In the genomic region with DNA sequence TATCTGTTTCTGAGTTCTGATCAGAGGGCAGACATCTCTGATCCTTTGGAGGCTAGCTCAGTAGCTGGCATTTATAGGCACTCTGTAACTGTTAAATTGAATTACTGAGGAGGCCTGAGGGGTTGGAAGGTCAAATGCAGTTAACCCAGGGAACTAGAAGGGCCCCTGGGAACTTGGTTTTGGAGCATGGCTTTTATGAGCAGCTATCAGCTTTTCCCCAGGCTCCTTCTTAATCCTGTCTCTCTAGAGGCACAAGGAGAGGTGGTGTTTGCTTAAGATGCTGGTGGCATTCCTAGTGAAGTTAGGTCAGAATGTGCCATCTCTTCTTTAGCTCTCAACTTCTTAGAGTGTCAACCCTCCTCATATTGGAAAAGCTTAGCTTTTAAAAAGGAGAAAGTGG, we compare ENCODE assay signal across 17 cellular contexts.
DNase-seq lines count a peak whose midpoint lies in the region; ATAC-seq and TF ChIP-seq lines count a peak whose summit lies in the region.
"Had no signal": no experiment of that assay in that cellular context is flagged by ENCODE, and none has a peak within 500 bp of the region (broad histone marks: within the 10 kb centered on the region; RNA-seq: fewer than 3 reads in every experiment).

No MANE protein-coding gene starts in this region.

- peak overlapping the region; percentile 80; the same call in 1 of the 2 replicates for H3K4ac ChIP-seq in IMR-90 (ENCODE audit: low read depth, low read length)

- no peak overlapping the region for H3K4me3 Mint-ChIP-seq in activated CD8-positive, alpha-beta T cell treated with anti-CD3 and anti-CD28 coated beads, Interleukin-2, amount 10 ng/mL, durations not matched to agents 7 days and 5 days
- H3K4me3 Mint-ChIP-seq: immature natural killer cell had no signal

- H3K4me1 ChIP-seq in IMR-90 (ENCODE audit: control insufficient read depth, insufficient read depth, low read length) (peaks cover 26% of the 10 kb centered on the region), gastrocnemius medialis (peaks cover 68 to 69% of the 10 kb centered on the region in 2 donors), body of pancreas (peaks cover 24% of the 10 kb centered on the region)
- H3K4me1 ChIP-seq: BE2C had no signal

- peaks cover 4% of the 10 kb centered on the region for H3K36me3 Mint-ChIP-seq in activated CD8-positive, alpha-beta T cell treated with anti-CD3 and anti-CD28 coated beads, Interleukin-2, amount 10 ng/mL, durations not matched to agents 7 days and 5 days (ENCODE audit: low read depth)

- dilution Hi-C loops in IMR-90 (cut with HindIII; ENCODE audit: low sequenced_read_pairs, unreplicated experiment), result no loop called here

- peak overlapping the region; percentile 25; the same call in 1 of the 2 replicates for H2BK120ac ChIP-seq in IMR-90 (ENCODE audit: low read depth, low read length)

- peak overlapping the region; percentile 15 for H2BK5ac ChIP-seq in IMR-90 (ENCODE audit: low read depth, low read length, poor library complexity, severe bottlenecking)

- no peak overlapping the region for H2AK9ac ChIP-seq in IMR-90 (replicated peaks; ENCODE audit: low read depth, low read length, poor library complexity)

- H3K27ac ChIP-seq in 22Rv1 (peak overlapping the region; percentile 76), IMR-90 (ENCODE audit: insufficient read depth, low read length) (no peak overlapping the region), gastrocnemius medialis (peak overlapping the region; percentile 72 to 99 (median 88)), body of pancreas (peak overlapping the region in 2 of 4 donors; percentile 4 to 8)

- H3K4me3 ChIP-seq in IMR-90 (ENCODE audit: insufficient read depth, low read depth, low read length), result no peak overlapping the region
- no peak overlapping the region for H3K4me3 ChIP-seq in gastrocnemius medialis
- no peak overlapping the region for H3K4me3 ChIP-seq in body of pancreas
- H3K4me3 ChIP-seq: tibial nerve had no signal

- H2BK15ac ChIP-seq in IMR-90 (ENCODE audit: low read depth, low read length), result peak overlapping the region; percentile 9; the same call in 1 of the 3 replicates

- peak overlapping the region; percentile 62; the same call in 1 of the 2 replicates for H3K23ac ChIP-seq in IMR-90 (ENCODE audit: low read depth, low read length)

- H3K27ac Mint-ChIP-seq in activated CD8-positive, alpha-beta T cell treated with anti-CD3 and anti-CD28 coated beads, Interleukin-2, amount 10 ng/mL, durations not matched to agents 7 days and 5 days, result no peak overlapping the region

- no TSS peak for BruUV-seq in IMR-90 (replicated peaks; lab: Mats Ljungman, UMichigan)

- intact Hi-C loops in IMR-90 (cut with micrococcal nuclease), result no loop called here
- intact Hi-C loops in left colon (cut with DNase I, micrococcal nuclease), result no loop called here
- intact Hi-C loops in gastrocnemius medialis (cut with DNase I; ENCODE audit: low total_unique reads), result loop anchor here (10.0 kb wide), 1 partner anchor 862 kb away; no protein-coding TSS in a partner anchor
- intact Hi-C loops in head of caudate nucleus (cut with DNase I), result no loop called here
- intact Hi-C loops in body of pancreas (cut with DNase I), result no loop called here

- H3K79me1 ChIP-seq in IMR-90 (ENCODE audit: low read depth in 1 of 2, low read length in 2 of 2), result peaks cover 51 to 84% of the 10 kb centered on the region in 2 experiments

- no peak overlapping the region for H4K8ac ChIP-seq in IMR-90 (ENCODE audit: low read depth in 2 of 2, low read length in 2 of 2)

- H4K91ac ChIP-seq in IMR-90 (ENCODE audit: insufficient read depth, low read depth, low read length), result peak overlapping the region; percentile 33

- in situ Hi-C loops in IMR-90 (cut with MboI; ENCODE audit: low sequenced_read_pairs), result no loop called here
- in situ Hi-C loops in gastrocnemius medialis (cut with MboI; ENCODE audit: low sequenced_read_pairs in 4 of 4), result loop anchor here in 3 of 4 donors (25.0 kb wide), 3 partner anchors 546 to 854 kb away; a partner anchor contains a TSS

- no peak overlapping the region for H3K56ac ChIP-seq in IMR-90 (ENCODE audit: extremely low read depth, insufficient read depth, low read length)

- DNase-seq in IMR-90 (no peak), left colon (no peak), gastrocnemius medialis (no peak), head of caudate nucleus (no peak), NCI-H526 (lab: John Stamatoyannopoulos, UW) (no peak), body of pancreas (no peak)
- DNase-seq in activated CD8-positive, alpha-beta T cell treated with anti-CD3 and anti-CD28 coated beads, Interleukin-2, amount 10 ng/mL, durations not matched to agents 7 days and 5 days, result no peak
- DNase-seq: activated CD8-positive, alpha-beta memory T cell treated with anti-CD3 and anti-CD28 coated beads for 24 hours; BE2C; DMS 273 treated with DMSO at 0.1 percent for 48 hours; immature natural killer cell; Kasumi-1; NCI-H1694; NCI-H446 treated with DMSO at 0.1 percent for 48 hours; posterior cingulate gyrus had no signal

- no peaks in the 10 kb centered on the region for H3K27me3 Mint-ChIP-seq in activated CD8-positive, alpha-beta T cell treated with anti-CD3 and anti-CD28 coated beads, Interleukin-2, amount 10 ng/mL, durations not matched to agents 7 days and 5 days (ENCODE audit: low read depth)

- peak overlapping the region; percentile 90; the same call in 1 of the 2 replicates for H2AK5ac ChIP-seq in IMR-90 (ENCODE audit: low read depth, low read length)

- H3K36me3 ChIP-seq in IMR-90 (ENCODE audit: control insufficient read depth, insufficient read depth, low read length), result peaks cover 2% of the 10 kb centered on the region
- no peaks in the 10 kb centered on the region for H3K36me3 ChIP-seq in gastrocnemius medialis
- H3K36me3 ChIP-seq in body of pancreas (replicated peaks in 1 of 2; ENCODE audit: insufficient read depth in 1 of 2, low read depth in 2 of 2), result no peaks in the 10 kb centered on the region
- H3K36me3 ChIP-seq: BE2C, tibial nerve had no signal

- H3K14ac ChIP-seq in IMR-90 (replicated peaks; ENCODE audit: low read depth, low read length), result peak overlapping the region; percentile 64

- H3K9me3 ChIP-seq in IMR-90 (ENCODE audit: control insufficient read depth, insufficient read depth, low read length) (no peaks in the 10 kb centered on the region), gastrocnemius medialis (no peaks in the 10 kb centered on the region), body of pancreas (no peaks in the 10 kb centered on the region)
- H3K9me3 ChIP-seq: BE2C, tibial nerve had no signal

- no peak overlapping the region for H2AFZ ChIP-seq in IMR-90 (replicated peaks; ENCODE audit: low read length, poor library complexity)

- ATAC-seq in IMR-90 (ENCODE audit: low read depth) (no peak), left colon (peak; percentile 16), gastrocnemius medialis (no peak), body of pancreas (no peak)
- ATAC-seq in activated CD8-positive, alpha-beta T cell treated with anti-CD3 and anti-CD28 coated beads, Interleukin-2, amount 10 ng/mL, durations not matched to agents 7 days and 5 days, result no peak

- peaks cover 53% of the 10 kb centered on the region for H3K9me1 ChIP-seq in IMR-90 (ENCODE audit: insufficient read depth, low read length)

- H2BK20ac ChIP-seq in IMR-90 (ENCODE audit: low read depth, low read length), result peak overlapping the region; percentile 60; the same call in 1 of the 2 replicates

- peaks cover 30% of the 10 kb centered on the region for H3K4me1 Mint-ChIP-seq in activated CD8-positive, alpha-beta T cell treated with anti-CD3 and anti-CD28 coated beads, Interleukin-2, amount 10 ng/mL, durations not matched to agents 7 days and 5 days (ENCODE audit: low read depth)

- TF ChIP-seq CTCF in 22Rv1 (IDR thresholded peaks at IDR 0.05), result no peak
- TF ChIP-seq CTCF in IMR-90 (conservative IDR thresholded peaks at IDR 0.05; ENCODE audit: low read depth, low read length), result no peak
- no peak for TF ChIP-seq CTCF in gastrocnemius medialis (IDR thresholded peaks at IDR 0.05 in 4 of 5, conservative IDR thresholded peaks at IDR 0.05 in 1 of 5)
- no peak for TF ChIP-seq CTCF in body of pancreas (IDR thresholded peaks at IDR 0.05)

- no peaks in the 10 kb centered on the region for H3K9me3 Mint-ChIP-seq in activated CD8-positive, alpha-beta T cell treated with anti-CD3 and anti-CD28 coated beads, Interleukin-2, amount 10 ng/mL, durations not matched to agents 7 days and 5 days (ENCODE audit: insufficient read depth)
- H3K9me3 Mint-ChIP-seq: immature natural killer cell had no signal

- no peak for TF ChIP-seq RAD21 in IMR-90 (IDR thresholded peaks at IDR 0.05; ENCODE audit: low read length)

- H3K27me3 ChIP-seq in IMR-90 (ENCODE audit: control insufficient read depth, insufficient read depth, low read length) (no peaks in the 10 kb centered on the region), gastrocnemius medialis (no peaks in the 10 kb centered on the region), body of pancreas (no peaks in the 10 kb centered on the region)
- H3K27me3 ChIP-seq: BE2C, tibial nerve had no signal

- TF ChIP-seq POLR2A in IMR-90 (IDR thresholded peaks at IDR 0.05; ENCODE audit: low read depth, low read length), result no peak
- TF ChIP-seq POLR2A in gastrocnemius medialis (IDR thresholded peaks at IDR 0.05), result no peak
- TF ChIP-seq POLR2A in body of pancreas (IDR thresholded peaks at IDR 0.05), result no peak

- no peak overlapping the region for H3K18ac ChIP-seq in IMR-90 (ENCODE audit: low read depth, low read length)

- POLR2A ChIA-PET in IMR-90 (lab: Charles Lee; ENCODE audit: unreplicated experiment), result no interaction called here
- POLR2A ChIA-PET in activated CD8-positive, alpha-beta T cell treated with anti-CD3 and anti-CD28 coated beads, Interleukin-2, amount 10 ng/mL, durations not matched to agents 7 days and 5 days (lab: Charles Lee), result interaction anchor here (1.1 kb wide), 1 partner anchor 307 kb away, joined by 3 read pairs; no protein-coding TSS in a partner anchor

- H3K9ac ChIP-seq in IMR-90 (ENCODE audit: low read depth, low read length), result no peak overlapping the region

- no peak overlapping the region for H3K4me2 ChIP-seq in IMR-90 (ENCODE audit: low read depth, low read length)

- H4K5ac ChIP-seq in IMR-90 (ENCODE audit: low read depth, low read length), result no peak overlapping the region

- CTCF ChIA-PET in IMR-90 (lab: Yijun Ruan, JAX), result interaction anchor here (0.7 to 1.4 kb wide), 3 partner anchors 12 to 672 kb away, joined by 3 to 6 read pairs (median 3); no protein-coding TSS in a partner anchor
- CTCF ChIA-PET in activated CD8-positive, alpha-beta T cell treated with anti-CD3 and anti-CD28 coated beads, Interleukin-2, amount 10 ng/mL, durations not matched to agents 7 days and 5 days (lab: Charles Lee), result interaction anchor here (0.9 to 4.4 kb wide), 4 partner anchors 9 to 543 kb away, joined by 3 to 36 read pairs (median 7); no protein-coding TSS in a partner anchor

- H4K20me1 ChIP-seq in IMR-90 (ENCODE audit: insufficient read depth, low read length), result peaks cover 56% of the 10 kb centered on the region

TF ChIP-seq in IMR-90, 13 proteins besides CTCF, POLR2A, EP300 and RAD21 (continues in another document):
- TF ChIP-seq RFX5 (IDR thresholded peaks at IDR 0.05; ENCODE audit: low read depth, low read length) (no peak), RCOR1 (IDR thresholded peaks at IDR 0.05; ENCODE audit: insufficient replicate concordance, low read length) (no peak), MAZ (IDR thresholded peaks at IDR 0.05; ENCODE audit: borderline replicate concordance, low read depth, low read length) (no peak), BHLHE40 (IDR thresholded peaks at IDR 0.05; ENCODE audit: low read depth, low read length) (no peak), FOS (IDR thresholded peaks at IDR 0.05; ENCODE audit: low read depth, low read length) (no peak)
